Comparison of ENCODE assay signal across 1 cellular context in the genomic region with DNA sequence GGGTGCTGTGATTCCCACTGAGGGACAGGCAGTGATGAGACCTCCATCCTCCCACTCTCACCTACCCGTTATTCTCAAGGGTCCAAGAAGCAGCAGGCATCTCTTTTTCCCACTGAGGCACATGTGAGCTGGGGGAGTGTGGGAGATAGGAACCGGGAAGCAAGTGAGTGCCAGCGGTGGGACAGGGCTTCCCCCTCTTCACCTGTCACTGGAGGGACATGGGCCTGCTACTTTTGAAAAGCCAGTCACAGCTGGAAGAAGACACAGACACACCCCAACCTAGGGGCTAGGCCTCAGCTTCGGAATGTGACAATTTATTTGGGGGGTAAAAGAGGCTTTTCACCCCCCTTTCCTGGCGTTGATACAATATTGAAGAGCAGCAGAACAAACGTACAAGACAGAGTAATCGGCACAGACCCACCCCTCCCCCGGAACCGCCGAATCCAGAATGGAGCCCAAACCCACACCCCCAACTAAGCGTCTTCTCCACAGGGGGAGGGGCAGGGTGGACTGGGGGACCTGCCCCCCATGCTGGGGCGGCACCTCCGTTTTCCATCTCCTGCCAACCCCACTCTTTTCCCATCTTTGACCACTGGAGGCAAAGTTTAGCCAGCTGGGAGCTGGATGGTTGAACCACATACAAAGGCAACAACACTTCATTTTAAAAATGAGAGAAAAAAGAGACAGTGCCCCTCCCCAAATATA.
TF ChIP-seq lines count a peak whose summit lies in the region.

No MANE protein-coding gene starts in this region.

TF ChIP-seq in K562, 482 proteins besides CTCF, POLR2A, EP300 and RAD21:
- TF ChIP-seq EHMT2 (IDR thresholded peaks at IDR 0.05): no peak
